In genomic region chr7:122314284-122314683, GRCh38 we compare ENCODE assay signal across 33 cellular contexts. TPM values are rescaled to one million over a fixed set of nuclear protein-coding genes. Genes with fewer than 3 reads are reported as not detected.
"Had no signal": no experiment of that assay in that cellular context is flagged by ENCODE, and none has a peak within 500 bp of the region (broad histone marks: within the 10 kb centered on the region; RNA-seq: fewer than 3 reads in every experiment).

No MANE protein-coding gene starts in this region.

- H3K4me1 Mint-ChIP-seq: activated CD4-positive, alpha-beta T cell treated with anti-CD3 and anti-CD28 coated beads, Interleukin-2, amount 10 ng/mL, durations not matched to agents 7 days and 5 days; activated naive CD8-positive, alpha-beta T cell treated with anti-CD3 and anti-CD28 coated beads, Interleukin-2, amount 10 ng/mL, durations not matched to agents 7 days and 5 days; central memory CD8-positive, alpha-beta T cell had no signal

- H3K9me3 ChIP-seq: ascending aorta, SJCRH30, SK-N-SH had no signal

- H3K4me1 ChIP-seq: ascending aorta, SJCRH30 had no signal

- H3K27ac ChIP-seq: ascending aorta, cardiac muscle cell, SJCRH30 had no signal

- ATAC-seq: activated CD8-positive, alpha-beta T cell treated with anti-CD3 and anti-CD28 coated beads, Interleukin-2, amount 10 ng/mL, durations not matched to agents 7 days and 5 days; Panc1 had no signal

- H3K27ac Mint-ChIP-seq: activated CD4-positive, alpha-beta T cell treated with anti-CD3 and anti-CD28 coated beads, Interleukin-2, amount 10 ng/mL, durations not matched to agents 7 days and 5 days; activated CD8-positive, alpha-beta T cell treated with anti-CD3 and anti-CD28 coated beads, Interleukin-2, amount 10 ng/mL, durations not matched to agents 7 days and 5 days; activated naive CD4-positive, alpha-beta T cell treated with anti-CD3 and anti-CD28 coated beads, Interleukin-2, amount 50 U/mL, for 24 hours; activated naive CD8-positive, alpha-beta T cell treated with anti-CD3 and anti-CD28 coated beads, Interleukin-2, amount 10 ng/mL, durations not matched to agents 7 days and 5 days; activated T-cell treated with anti-CD3 and anti-CD28 coated beads, Interleukin-2, amount 50 U/mL, for 24 hours; activated T-helper 2 cell treated with anti-CD3 and anti-CD28 coated beads, Interferon-gamma antibody, Interleukin-2, Interleukin-4, amounts not matched to agents 10 μg/mL and 5 μg/mL and 100 μg/mL, durations not matched to agents 14 hours and 24 hours and 36 hours; T-helper 1 cell treated with Interleukin-12 subunit alpha and Interleukin-12 subunit beta and Interleukin-4 antibody, amounts not matched to agents 30 μg/mL and 1 μg/mL, for 36 hours; T-helper 2 cell treated with Interferon-gamma antibody and Interleukin-4, amounts not matched to agents 5 μg/mL and 100 μg/mL, for 36 hours had no signal

- H3K4me3 ChIP-seq: ascending aorta, cardiac muscle cell, SJCRH30 had no signal

- DNase-seq: activated CD4-positive, alpha-beta T cell treated with anti-CD3 and anti-CD28 coated beads for 1 hour; activated CD4-positive, alpha-beta T cell treated with anti-CD3 and anti-CD28 coated beads, Interleukin-2, amount 10 ng/mL, durations not matched to agents 7 days and 5 days; activated CD4-positive, alpha-beta T cell treated with anti-CD3 and anti-CD28 coated beads, Interleukin-2, amount 50 U/mL, for 48 hours; activated CD4-positive, CD25-positive, alpha-beta regulatory T cell; activated CD8-positive, alpha-beta T cell treated with anti-CD3 and anti-CD28 coated beads, Interleukin-2, amount 10 ng/mL, durations not matched to agents 7 days and 5 days; activated gamma-delta T cell; activated naive CD4-positive, alpha-beta T cell treated with Interleukin-2 at 50 U/mL for 16 hours; activated T-cell treated with anti-CD3 and anti-CD28 coated beads, Interleukin-2, amount 50 U/mL, for 24 hours; NCI-H1092 treated with DMSO at 0.1 percent for 48 hours; NCI-H1417; NCI-H146; NCI-H187; NCI-H2029 treated with DMSO at 0.1 percent for 48 hours; NCI-H2107; NCI-H2171; NCI-H2227 treated with DMSO at 0.1 percent for 48 hours; NCI-H446 treated with DMSO at 0.1 percent for 48 hours; NCI-H524; SHP77; SJCRH30; SK-N-SH had no signal

- H3K9me3 Mint-ChIP-seq: activated CD4-positive, alpha-beta T cell treated with anti-CD3 and anti-CD28 coated beads, Interleukin-2, amount 10 ng/mL, durations not matched to agents 7 days and 5 days; activated naive CD4-positive, alpha-beta T cell treated with anti-CD3 and anti-CD28 coated beads, Interleukin-2, amount 50 U/mL, for 24 hours; activated T-cell treated with anti-CD3 and anti-CD28 coated beads, Interleukin-2, amount 50 U/mL, for 24 hours; activated T-helper 2 cell treated with anti-CD3 and anti-CD28 coated beads, Interferon-gamma antibody, Interleukin-2, Interleukin-4, amounts not matched to agents 10 μg/mL and 5 μg/mL and 100 μg/mL, durations not matched to agents 14 hours and 24 hours and 36 hours; T-helper 2 cell treated with Interferon-gamma antibody and Interleukin-4, amounts not matched to agents 5 μg/mL and 100 μg/mL, for 36 hours had no signal

- H3K4me3 Mint-ChIP-seq: activated CD4-positive, alpha-beta T cell treated with anti-CD3 and anti-CD28 coated beads, Interleukin-2, amount 10 ng/mL, durations not matched to agents 7 days and 5 days; activated CD8-positive, alpha-beta T cell treated with anti-CD3 and anti-CD28 coated beads, Interleukin-2, amount 10 ng/mL, durations not matched to agents 7 days and 5 days; activated naive CD4-positive, alpha-beta T cell treated with anti-CD3 and anti-CD28 coated beads, Interleukin-2, amount 50 U/mL, for 24 hours; activated naive CD8-positive, alpha-beta T cell treated with anti-CD3 and anti-CD28 coated beads, Interleukin-2, amount 10 ng/mL, durations not matched to agents 7 days and 5 days; activated T-cell treated with anti-CD3 and anti-CD28 coated beads, Interleukin-2, amount 50 U/mL, for 24 hours; central memory CD8-positive, alpha-beta T cell; T-helper 1 cell treated with Interleukin-12 subunit alpha and Interleukin-12 subunit beta and Interleukin-4 antibody, amounts not matched to agents 30 μg/mL and 1 μg/mL, for 36 hours; T-helper 2 cell treated with Interferon-gamma antibody and Interleukin-4, amounts not matched to agents 5 μg/mL and 100 μg/mL, for 36 hours had no signal

- H3K9ac ChIP-seq: SK-N-SH had no signal

- H3K36me3 Mint-ChIP-seq: activated naive CD4-positive, alpha-beta T cell treated with anti-CD3 and anti-CD28 coated beads, Interleukin-2, amount 50 U/mL, for 24 hours had no signal

- H3K4me2 ChIP-seq: SK-N-SH had no signal

- H3K36me3 ChIP-seq: ascending aorta, cardiac muscle cell, SJCRH30 had no signal

- H3K9me2 ChIP-seq: SK-N-SH had no signal

RNA-seq across cellular contexts. Expression of gene FEZF1, which starts 9.7 kb away (rescaled TPM):
- total RNA-seq: activated CD4-positive, alpha-beta T cell treated with anti-CD3 and anti-CD28 coated beads, Interleukin-2, amount 10 ng/mL, durations not matched to agents 7 days and 5 days; activated CD8-positive, alpha-beta T cell treated with anti-CD3 and anti-CD28 coated beads, Interleukin-2, amount 10 ng/mL, durations not matched to agents 7 days and 5 days; activated naive CD8-positive, alpha-beta T cell treated with anti-CD3 and anti-CD28 coated beads, Interleukin-2, amount 10 ng/mL, durations not matched to agents 7 days and 5 days; activated T-helper 2 cell treated with anti-CD3 and anti-CD28 coated beads, Interferon-gamma antibody, Interleukin-2, Interleukin-4, amounts not matched to agents 10 μg/mL and 5 μg/mL and 100 μg/mL, durations not matched to agents 14 hours and 24 hours and 36 hours; ascending aorta; cardiac muscle cell; M059J; RPMI7951; SJCRH30 had no signal
- polyA plus RNA-seq: adipose tissue, cardiac muscle cell, SK-N-SH had no signal
